In genomic region chr11:110430267-110431211, GRCh38 we compare ENCODE assay signal across 8 cellular contexts. TPM values are rescaled to one million over a fixed set of nuclear protein-coding genes. Genes with fewer than 3 reads are reported as not detected.
DNase-seq lines count a peak whose midpoint lies in the region; ATAC-seq and TF ChIP-seq lines count a peak whose summit lies in the region.

No MANE protein-coding gene starts in this region.

- ATAC-seq in HG02938 (IDR thresholded peaks at IDR 0.05; ENCODE audit: unreplicated experiment), result peak; percentile 30
- peak; percentile 20 to 39 for ATAC-seq in activated naive CD4-positive, alpha-beta T cell treated with anti-CD3 and anti-CD28 coated beads, Interleukin-2, amount 50 U/mL, for 72 hours
- peak; percentile 44 for ATAC-seq in Right ventricle myocardium superior (ENCODE audit: poor library complexity)

- DNase-seq in stimulated activated CD4-positive, alpha-beta T cell treated with anti-CD3 and anti-CD28 coated beads, Interleukin-4, amount 100 ng/mL, for 24 hours, result peak; percentile 12
- DNase-seq in stimulated activated CD4-positive, alpha-beta T cell treated with anti-CD3 and anti-CD28 coated beads, Interleukin-4, amount 100 ng/mL, for 4 hours, result no peak
- peak; percentile 53 for DNase-seq in NCI-H748 (lab: John Stamatoyannopoulos, UW; ENCODE audit: unreplicated experiment)
- DNase-seq in activated naive CD4-positive, alpha-beta T cell treated with anti-CD3 and anti-CD28 coated beads, Interleukin-2, amount 50 U/mL, for 72 hours (ENCODE audit: low spot score in 2 of 2), result peak; percentile 27 to 65
- no peak for DNase-seq in Right ventricle myocardium superior
- DNase-seq in ovary, result peak in 2 of 5 donors; percentile 20 to 49
- DNase-seq in midbrain (lab: John Stamatoyannopoulos, UW), result no peak

- no peak for TF ChIP-seq EP300 in ovary (IDR thresholded peaks at IDR 0.05)

- H3K4me3 ChIP-seq in ovary, result peak overlapping the region; percentile 79

- peak overlapping the region; percentile 97 to 100 for H3K27ac Mint-ChIP-seq in activated naive CD4-positive, alpha-beta T cell treated with anti-CD3 and anti-CD28 coated beads, Interleukin-2, amount 50 U/mL, for 72 hours

- 0 to 1% (median 1%) methylated on average over 50 to 52 of the region's 52 CpGs for WGBS in ovary, 3 donors

- no peak for TF ChIP-seq CTCF in ovary (IDR thresholded peaks at IDR 0.05)

- peaks cover 3% of the 10 kb centered on the region for H3K4me1 ChIP-seq in ovary (ENCODE audit: insufficient read depth)

- no peaks in the 10 kb centered on the region for H3K36me3 ChIP-seq in ovary

- H3K27me3 ChIP-seq in ovary, result no peaks in the 10 kb centered on the region

- H3K9me3 ChIP-seq in ovary, result no peaks in the 10 kb centered on the region

- H3K36me3 Mint-ChIP-seq in activated naive CD4-positive, alpha-beta T cell treated with anti-CD3 and anti-CD28 coated beads, Interleukin-2, amount 50 U/mL, for 72 hours, result peaks cover 5 to 7% of the 10 kb centered on the region in 2 donors

- TF ChIP-seq POLR2A in ovary (IDR thresholded peaks at IDR 0.05), result no peak

- peak overlapping the region; percentile 91 to 95 for H3K27ac ChIP-seq in ovary

- H3K9me3 Mint-ChIP-seq in activated naive CD4-positive, alpha-beta T cell treated with anti-CD3 and anti-CD28 coated beads, Interleukin-2, amount 50 U/mL, for 72 hours, result no peaks in the 10 kb centered on the region

- intact Hi-C loops in Right ventricle myocardium superior (cut with DNase I), result loop anchor here (5.0 kb wide), 1 partner anchor 228 kb away; no protein-coding TSS in a partner anchor
- intact Hi-C loops in ovary (cut with DNase I), result loop anchor here in 3 of 4 donors (5.0 to 10.0 kb wide), 4 partner anchors 53 to 476 kb away; no protein-coding TSS in a partner anchor

RNA-seq across cellular contexts. Expression of gene FDX1, which starts 0.8 kb away (rescaled TPM):
- total RNA-seq in activated naive CD4-positive, alpha-beta T cell treated with anti-CD3 and anti-CD28 coated beads, Interleukin-2, amount 50 U/mL, for 72 hours, result 10 to 100 TPM; 13.0 to 15.2 TPM
- total RNA-seq in Right ventricle myocardium superior (21.7 TPM), ovary (10 to 100 TPM in 6 of 7 donors, 1 to 10 TPM in 1; 9.7 to 16.6 (median 13.1) TPM)
- polyA plus RNA-seq in ovary, result 100 to 1,000 TPM in 1 of 2 donors, 1 to 10 TPM in 1; 8.3 to 184 TPM

Comparison
In these comparisons a context has a peak if more than half of its experiments do, and no peak if none do; other contexts are left out.
1. DNase-seq: peak in stimulated activated CD4-positive, alpha-beta T cell treated with anti-CD3 and anti-CD28 coated beads, Interleukin-4, amount 100 ng/mL, for 24 hours (single experiment), NCI-H748 (single experiment) and activated naive CD4-positive, alpha-beta T cell treated with anti-CD3 and anti-CD28 coated beads, Interleukin-2, amount 50 U/mL, for 72 hours (2 of 2); none in stimulated activated CD4-positive, alpha-beta T cell treated with anti-CD3 and anti-CD28 coated beads, Interleukin-4, amount 100 ng/mL, for 4 hours (0 of 2), Right ventricle myocardium superior (single experiment) and midbrain (single experiment).
2. Peak in every context shown above with its lines, with median percentiles within 50 percentile points of each other: ATAC-seq.